12 cellular contexts compared by ENCODE assay signal in the genomic region with DNA sequence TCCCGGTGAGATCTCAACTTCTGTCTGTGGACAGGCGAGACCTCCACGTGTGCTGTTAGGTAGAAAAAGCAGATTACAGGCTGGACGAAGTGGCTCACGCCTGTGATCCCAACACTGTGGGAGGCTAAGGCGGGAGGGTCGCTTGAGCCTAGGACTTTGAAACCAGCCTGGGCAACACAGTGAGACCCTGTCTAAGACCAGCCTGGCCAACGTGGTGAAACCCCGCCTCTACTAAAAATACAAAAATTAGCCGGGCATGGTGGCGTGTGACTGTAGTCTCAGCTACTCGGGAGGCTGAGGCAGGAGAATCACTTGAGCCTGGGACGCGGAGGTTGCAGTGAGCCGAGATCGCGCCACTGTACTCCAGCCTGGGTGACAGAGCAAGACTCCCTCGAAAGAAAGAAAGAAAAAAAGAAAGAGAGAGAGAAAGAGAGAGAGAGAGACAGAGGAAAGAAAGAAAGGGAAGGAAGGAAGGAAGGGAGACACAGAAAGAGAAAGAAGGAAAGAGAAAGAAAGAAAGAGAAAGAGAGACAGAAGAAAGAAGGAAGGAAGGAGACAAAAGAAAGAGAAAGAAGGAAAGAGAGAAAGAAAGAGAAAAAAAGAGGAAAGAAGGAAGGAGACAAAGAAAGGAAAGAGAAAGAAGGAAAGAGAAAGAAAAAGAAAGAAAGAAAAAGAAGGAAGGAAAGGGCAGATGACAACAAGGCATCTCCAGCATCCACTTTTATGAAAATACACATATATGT. TPM values are rescaled to one million over a fixed set of nuclear protein-coding genes. Genes with fewer than 3 reads are reported as not detected.
A peak's percentile ranks its signal among the peaks of the same experiment; 100 is the strongest.
DNase-seq lines count a peak whose midpoint lies in the region; ATAC-seq, FAIRE-seq and TF ChIP-seq lines count a peak whose summit lies in the region.
"Had no signal": no experiment of that assay in that cellular context is flagged by ENCODE, and none has a peak within 500 bp of the region (broad histone marks: within the 10 kb centered on the region; RNA-seq: fewer than 3 reads in every experiment).

No MANE protein-coding gene starts in this region.

- no peak for TF ChIP-seq EP300 in A549 (IDR thresholded peaks at IDR 0.05)

- peaks cover 5% of the 10 kb centered on the region; the same call in 1 of the 2 replicates for H3F3A ChIP-seq in PC-9 (ENCODE audit: insufficient read depth, low read depth)

- H3K4me1 ChIP-seq in A549 (peaks cover 8% of the 10 kb centered on the region; the same call in 1 of the 3 replicates), PC-9 (replicated peaks; ENCODE audit: insufficient read depth) (no peaks in the 10 kb centered on the region), hepatocyte (ENCODE audit: insufficient read depth) (no peaks in the 10 kb centered on the region), adrenal gland (replicated peaks in 1 of 2) (peaks cover 3 to 5% of the 10 kb centered on the region in 2 donors)

- H3K79me2 ChIP-seq in PC-9 (ENCODE audit: low read depth): no peaks in the 10 kb centered on the region
- H3K79me2 ChIP-seq in hepatocyte: no peaks in the 10 kb centered on the region

- no peaks in the 10 kb centered on the region for H3K27me3 Mint-ChIP-seq in activated CD4-positive, alpha-beta memory T cell treated with anti-CD3 and anti-CD28 coated beads for 36 hours
- H3K27me3 Mint-ChIP-seq in activated T-cell treated with anti-CD3 and anti-CD28 coated beads, Interleukin-2, amount 50 U/mL, for 72 hours (ENCODE audit: low read depth): no peaks in the 10 kb centered on the region
- H3K27me3 Mint-ChIP-seq: activated naive CD8-positive, alpha-beta T cell treated with anti-CD3 and anti-CD28 coated beads for 36 hours had no signal

- H3K9me2 ChIP-seq in PC-9 (ENCODE audit: insufficient read depth): no peaks in the 10 kb centered on the region
- no peaks in the 10 kb centered on the region for H3K9me2 ChIP-seq in hepatocyte (replicated peaks; ENCODE audit: insufficient read depth)

- H4K20me1 ChIP-seq in PC-9 (ENCODE audit: insufficient read depth) (no peaks in the 10 kb centered on the region), hepatocyte (ENCODE audit: insufficient read depth, poor library complexity, severe bottlenecking) (no peaks in the 10 kb centered on the region)

- DNase-seq in A549 (ENCODE audit: low read depth in 1 of 2, low spot score in 1 of 2) (no peak), PC-9 (no peak), hepatocyte (ENCODE audit: low spot score) (no peak), retinal pigment epithelial cell (ENCODE audit: low read depth) (no peak), adrenal gland (no peak), Kasumi-1 (lab: John Stamatoyannopoulos, UW) (no peak)
- DNase-seq in activated CD4-positive, alpha-beta memory T cell treated with anti-CD3 and anti-CD28 coated beads for 36 hours: no peak
- DNase-seq in activated T-cell treated with anti-CD3 and anti-CD28 coated beads, Interleukin-2, amount 50 U/mL, for 72 hours: no peak
- DNase-seq: activated CD4-positive, CD25-positive, alpha-beta regulatory T cell; activated naive CD8-positive, alpha-beta T cell treated with anti-CD3 and anti-CD28 coated beads for 36 hours; cerebellar nuclear complex had no signal

- 90% methylated on average over 17 of the region's 18 CpGs for WGBS in A549 (ENCODE audit: missing lambda C conversion rate)
- WGBS in hepatocyte (ENCODE audit: low lambda C conversion rate, missing lambda C conversion rate): 93% methylated on average over 17 of the region's 18 CpGs
- WGBS in adrenal gland, 4 donors: 74 to 85% (median 82%) methylated on average over 15 to 18 of the region's 18 CpGs

- no peaks in the 10 kb centered on the region for H3K9me3 Mint-ChIP-seq in activated CD4-positive, alpha-beta memory T cell treated with anti-CD3 and anti-CD28 coated beads for 36 hours
- no peaks in the 10 kb centered on the region for H3K9me3 Mint-ChIP-seq in activated T-cell treated with anti-CD3 and anti-CD28 coated beads, Interleukin-2, amount 50 U/mL, for 72 hours

- TF ChIP-seq POLR2A in A549 (IDR thresholded peaks at IDR 0.05; ENCODE audit: low read length) (no peak), adrenal gland (IDR thresholded peaks at IDR 0.05) (no peak)

- H3K4me1 Mint-ChIP-seq in activated CD4-positive, alpha-beta memory T cell treated with anti-CD3 and anti-CD28 coated beads for 36 hours (ENCODE audit: low read depth): no peaks in the 10 kb centered on the region
- no peaks in the 10 kb centered on the region for H3K4me1 Mint-ChIP-seq in activated T-cell treated with anti-CD3 and anti-CD28 coated beads, Interleukin-2, amount 50 U/mL, for 72 hours (ENCODE audit: low read depth)

- intact Hi-C loops in PC-9 (cut with micrococcal nuclease; ENCODE audit: unreplicated experiment) (no loop called here), adrenal gland (cut with DNase I) (no loop called here)
- intact Hi-C loops in activated CD4-positive, alpha-beta memory T cell treated with anti-CD3 and anti-CD28 coated beads for 36 hours (cut with micrococcal nuclease): no loop called here

- CTCF ChIA-PET in A549 (lab: Yijun Ruan, JAX): interaction anchor here (1.4 kb wide), 1 partner anchor 70 kb away, joined by 3 read pairs; no protein-coding TSS in a partner anchor
- CTCF ChIA-PET in PC-9 (lab: Charles Lee): interaction anchor here (0.6 kb wide), 1 partner anchor 12 kb away, joined by 19 read pairs; no protein-coding TSS in a partner anchor
- CTCF ChIA-PET in activated CD4-positive, alpha-beta memory T cell treated with anti-CD3 and anti-CD28 coated beads for 36 hours (lab: Charles Lee): no interaction called here

- no peak overlapping the region for H3K27ac Mint-ChIP-seq in activated CD4-positive, alpha-beta memory T cell treated with anti-CD3 and anti-CD28 coated beads for 36 hours
- H3K27ac Mint-ChIP-seq in activated T-cell treated with anti-CD3 and anti-CD28 coated beads, Interleukin-2, amount 50 U/mL, for 72 hours: no peak overlapping the region
- H3K27ac Mint-ChIP-seq: activated naive CD8-positive, alpha-beta T cell treated with anti-CD3 and anti-CD28 coated beads for 36 hours had no signal

- H3K4me3 ChIP-seq in A549 (no peak overlapping the region), PC-9 (no peak overlapping the region), hepatocyte (no peak overlapping the region), retinal pigment epithelial cell (ENCODE audit: low read length) (peak overlapping the region; percentile 17), adrenal gland (no peak overlapping the region)
- H3K4me3 ChIP-seq: testis had no signal

- H3K27ac ChIP-seq in A549 (no peak overlapping the region), PC-9 (0 out of 2 replicates have a peak overlapping the region, but pooled peaks have one; percentile 16), hepatocyte (peak overlapping the region; percentile 68), adrenal gland (peak overlapping the region in 1 of 5 donors; percentile 37)

- H3K36me3 ChIP-seq in PC-9 (ENCODE audit: low read depth): no peaks in the 10 kb centered on the region
- no peaks in the 10 kb centered on the region for H3K36me3 ChIP-seq in hepatocyte (replicated peaks; ENCODE audit: insufficient read depth, low read depth)
- H3K36me3 ChIP-seq in adrenal gland (replicated peaks in 1 of 2): no peaks in the 10 kb centered on the region

- H3K4me2 ChIP-seq in A549 (0 out of 3 replicates have a peak overlapping the region, but pooled peaks have one; percentile 1), PC-9 (no peak overlapping the region), hepatocyte (no peak overlapping the region)

- H3K9me3 ChIP-seq in A549 (no peaks in the 10 kb centered on the region), PC-9 (ENCODE audit: insufficient read depth, low read depth) (no peaks in the 10 kb centered on the region), hepatocyte (ENCODE audit: low read depth) (no peaks in the 10 kb centered on the region), adrenal gland (replicated peaks in 1 of 3) (no peaks in the 10 kb centered on the region)
- H3K9me3 ChIP-seq: testis had no signal

- no peak for TF ChIP-seq RAD21 in A549 (conservative IDR thresholded peaks at IDR 0.05 in 1 of 2, IDR thresholded peaks at IDR 0.05 in 1 of 2)

- POLR2A ChIA-PET in A549 (lab: Yijun Ruan, JAX) (no interaction called here), PC-9 (lab: Charles Lee; ENCODE audit: unreplicated experiment) (no interaction called here)
- POLR2A ChIA-PET in activated CD4-positive, alpha-beta memory T cell treated with anti-CD3 and anti-CD28 coated beads for 36 hours (lab: Charles Lee): no interaction called here

- ATAC-seq in A549: no peak
- no peak for ATAC-seq in activated T-cell treated with anti-CD3 and anti-CD28 coated beads, Interleukin-2, amount 50 U/mL, for 72 hours (replicated peaks in 1 of 2)

- H3K27me3 ChIP-seq in PC-9 (ENCODE audit: insufficient read depth, low read depth): no peaks in the 10 kb centered on the region
- no peaks in the 10 kb centered on the region for H3K27me3 ChIP-seq in hepatocyte
- H3K27me3 ChIP-seq in adrenal gland: no peaks in the 10 kb centered on the region
- H3K27me3 ChIP-seq: testis had no signal

- H3K4me3 Mint-ChIP-seq in activated CD4-positive, alpha-beta memory T cell treated with anti-CD3 and anti-CD28 coated beads for 36 hours: no peak overlapping the region
- no peak overlapping the region for H3K4me3 Mint-ChIP-seq in activated T-cell treated with anti-CD3 and anti-CD28 coated beads, Interleukin-2, amount 50 U/mL, for 72 hours
- H3K4me3 Mint-ChIP-seq: activated naive CD8-positive, alpha-beta T cell treated with anti-CD3 and anti-CD28 coated beads for 36 hours had no signal

- no TSS peak for BruUV-seq in PC-9 (replicated peaks; lab: Mats Ljungman, UMichigan)

- FAIRE-seq in A549 (lab: Jason Lieb, UNC): no peak

- no peak for TF ChIP-seq CTCF in A549 (IDR thresholded peaks at IDR 0.05)
- TF ChIP-seq CTCF in PC-9 (conservative IDR thresholded peaks at IDR 0.05): no peak
- TF ChIP-seq CTCF in hepatocyte (IDR thresholded peaks at IDR 0.05; ENCODE audit: poor library complexity): no peak
- TF ChIP-seq CTCF in retinal pigment epithelial cell (conservative IDR thresholded peaks at IDR 0.05; ENCODE audit: low read depth, low read length): no peak
- no peak for TF ChIP-seq CTCF in adrenal gland (IDR thresholded peaks at IDR 0.05)

- H2AFZ ChIP-seq in PC-9 (no peak overlapping the region), hepatocyte (no peak overlapping the region)

- H3K36me3 Mint-ChIP-seq in activated CD4-positive, alpha-beta memory T cell treated with anti-CD3 and anti-CD28 coated beads for 36 hours: no peaks in the 10 kb centered on the region
- H3K36me3 Mint-ChIP-seq in activated T-cell treated with anti-CD3 and anti-CD28 coated beads, Interleukin-2, amount 50 U/mL, for 72 hours (ENCODE audit: insufficient read depth in 2 of 2): no peaks in the 10 kb centered on the region

RNA-seq across cellular contexts. Expression of a gene that starts 29.6 kb away (rescaled TPM):
- polyA plus RNA-seq in A549 (2011; rRNA removed) (129 and 130 TPM in 2 replicates), A549 (2017; fragmentation: RNase III; extraction: RNeasy Plus Mini Kit Qiagen cat#74134 plus additional on column Dnase treatment) (55.5 to 60.7 TPM (median 57.5 TPM) in 3 replicates), hepatocyte (72.3 and 75.0 TPM in 2 replicates), adrenal gland (100 to 1,000 TPM in 2 of 3 donors, 10 to 100 TPM in 1; 28.7 to 114 (median 105) TPM)
- 121 and 125 TPM in 2 replicates for polyA plus RNA-seq in A549 (2012; cell fraction: cytosol; rRNA removed)
- polyA plus RNA-seq in A549 (2012; cell fraction: nucleus; rRNA removed): 695 and 869 TPM in 2 replicates
- polyA minus RNA-seq in A549 (2011; rRNA and poly(A)+ RNA removed): 108 and 152 TPM in 2 replicates
- total RNA-seq in PC-9 (2021) (245 and 272 TPM in 2 replicates), hepatocyte (101 and 109 TPM in 2 replicates), adrenal gland (100 to 1,000 TPM in 4 of 8 donors, 10 to 100 TPM in 4; 79.1 to 122 (median 99.9) TPM)
- 10 to 100 TPM; 69.5 to 69.9 TPM for total RNA-seq in activated CD4-positive, alpha-beta memory T cell treated with anti-CD3 and anti-CD28 coated beads for 36 hours
- total RNA-seq in activated T-cell treated with anti-CD3 and anti-CD28 coated beads, Interleukin-2, amount 50 U/mL, for 72 hours: 10 to 100 TPM; 77.9 to 84.4 TPM

Comparison
In these comparisons a context has a peak if more than half of its experiments do, and no peak if none do; other contexts are left out.
1. H3K27ac ChIP-seq: peak in PC-9 (single experiment) and hepatocyte (single experiment); none in A549 (0 of 2).